Comparison of ENCODE assay signal across 20 cellular contexts in the genomic region with DNA sequence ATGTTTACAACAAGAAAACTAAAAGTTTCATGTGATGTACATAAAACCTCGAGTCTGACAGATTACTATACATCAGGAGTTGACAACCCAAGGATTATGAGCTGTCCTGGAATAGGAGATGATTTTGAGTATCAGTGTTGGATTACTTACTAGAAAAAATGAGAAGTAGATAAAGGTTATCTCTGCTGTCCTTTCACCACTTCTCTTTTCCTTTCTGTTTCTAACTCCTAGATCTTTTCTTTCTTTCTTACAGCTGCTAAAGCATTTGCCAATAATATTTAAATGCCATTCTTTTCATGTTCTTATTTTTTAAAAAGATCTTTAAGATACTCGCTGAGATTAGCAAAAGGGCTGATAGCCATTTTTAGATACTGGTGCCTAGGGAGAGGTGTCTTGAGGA. TPM values are rescaled to one million over a fixed set of nuclear protein-coding genes. Genes with fewer than 3 reads are reported as not detected.
DNase-seq lines count a peak whose midpoint lies in the region; ATAC-seq and TF ChIP-seq lines count a peak whose summit lies in the region.
"Had no signal": no experiment of that assay in that cellular context is flagged by ENCODE, and none has a peak within 500 bp of the region (broad histone marks: within the 10 kb centered on the region; RNA-seq: fewer than 3 reads in every experiment).

No MANE protein-coding gene starts in this region.

- H3K36me3 Mint-ChIP-seq in activated T-helper 17 cell treated with anti-CD3 and anti-CD28 coated beads, Interleukin-2, amount 50 U/mL, for 72 hours (ENCODE audit: low read depth), result peaks cover 45% of the 10 kb centered on the region
- H3K36me3 Mint-ChIP-seq in stimulated activated naive B cell treated with anti-CD40 and anti-IgM and Interleukin-4, amounts not matched to agents 10 μg/mL and 1 μg/mL and 100 μg/mL, for 72 hours, result peaks cover 5 to 13% of the 10 kb centered on the region in 2 donors
- peaks cover 26% of the 10 kb centered on the region for H3K36me3 Mint-ChIP-seq in activated CD4-positive, alpha-beta T cell treated with anti-CD3 and anti-CD28 coated beads, Interleukin-2, amount 10 ng/mL, durations not matched to agents 24 days and 14 days (ENCODE audit: low read depth)
- peaks cover 21% of the 10 kb centered on the region for H3K36me3 Mint-ChIP-seq in activated CD4-positive, alpha-beta memory T cell treated with anti-CD3 and anti-CD28 coated beads, Interleukin-2, amount 10 ng/mL, durations not matched to agents 7 days and 5 days (ENCODE audit: low read depth)

- H3K9me3 ChIP-seq in HEK293 (ENCODE audit: control insufficient read depth, insufficient read depth, low read depth, low read length), result no peaks in the 10 kb centered on the region
- H3K9me3 ChIP-seq: MG63, SJSA1 had no signal

- TF ChIP-seq CTCF in HEK293 (tag by site-specific recombination; IDR thresholded peaks at IDR 0.05), result no peak

- no peak overlapping the region for H3K4me3 Mint-ChIP-seq in activated T-helper 17 cell treated with anti-CD3 and anti-CD28 coated beads, Interleukin-2, amount 50 U/mL, for 72 hours
- no peak overlapping the region for H3K4me3 Mint-ChIP-seq in stimulated activated naive B cell treated with anti-CD40 and anti-IgM and Interleukin-4, amounts not matched to agents 10 μg/mL and 1 μg/mL and 100 μg/mL, for 72 hours
- no peak overlapping the region for H3K4me3 Mint-ChIP-seq in activated CD4-positive, alpha-beta T cell treated with anti-CD3 and anti-CD28 coated beads, Interleukin-2, amount 10 ng/mL, durations not matched to agents 24 days and 14 days
- H3K4me3 Mint-ChIP-seq in activated CD4-positive, alpha-beta memory T cell treated with anti-CD3 and anti-CD28 coated beads, Interleukin-2, amount 10 ng/mL, durations not matched to agents 7 days and 5 days, result no peak overlapping the region
- H3K4me3 Mint-ChIP-seq: CD8-positive, alpha-beta T cell; GM23338 had no signal

- CTCF ChIA-PET in HEK293 (lab: Yijun Ruan, JAX), result interaction anchor here (1.0 kb wide), 1 partner anchor 65 kb away, joined by 3 read pairs; no protein-coding TSS in a partner anchor
- CTCF ChIA-PET in activated CD4-positive, alpha-beta memory T cell treated with anti-CD3 and anti-CD28 coated beads, Interleukin-2, amount 10 ng/mL, durations not matched to agents 7 days and 5 days (lab: Charles Lee), result interaction anchor here (0.6 kb wide), 1 partner anchor 62 kb away, joined by 3 read pairs; no protein-coding TSS in a partner anchor

- H3K27me3 Mint-ChIP-seq in activated T-helper 17 cell treated with anti-CD3 and anti-CD28 coated beads, Interleukin-2, amount 50 U/mL, for 72 hours, result no peaks in the 10 kb centered on the region
- H3K27me3 Mint-ChIP-seq in stimulated activated naive B cell treated with anti-CD40 and anti-IgM and Interleukin-4, amounts not matched to agents 10 μg/mL and 1 μg/mL and 100 μg/mL, for 72 hours, result no peaks in the 10 kb centered on the region
- H3K27me3 Mint-ChIP-seq in activated CD4-positive, alpha-beta T cell treated with anti-CD3 and anti-CD28 coated beads, Interleukin-2, amount 10 ng/mL, durations not matched to agents 24 days and 14 days, result no peaks in the 10 kb centered on the region
- no peaks in the 10 kb centered on the region for H3K27me3 Mint-ChIP-seq in activated CD4-positive, alpha-beta memory T cell treated with anti-CD3 and anti-CD28 coated beads, Interleukin-2, amount 10 ng/mL, durations not matched to agents 7 days and 5 days

- no peak overlapping the region for H3K27ac ChIP-seq in HEK293 (ENCODE audit: extremely low read depth, low read depth, low read length)
- H3K27ac ChIP-seq: PC-9, SJSA1 had no signal

- POLR2A ChIA-PET in HEK293 (lab: Yijun Ruan, JAX), result no interaction called here
- POLR2A ChIA-PET in activated CD4-positive, alpha-beta memory T cell treated with anti-CD3 and anti-CD28 coated beads, Interleukin-2, amount 10 ng/mL, durations not matched to agents 7 days and 5 days (lab: Charles Lee), result interaction anchor here (1.0 kb wide), 1 partner anchor 18 kb away, joined by 3 read pairs; no protein-coding TSS in a partner anchor

- peak overlapping the region; percentile 63 for H3K27ac Mint-ChIP-seq in activated T-helper 17 cell treated with anti-CD3 and anti-CD28 coated beads, Interleukin-2, amount 50 U/mL, for 72 hours
- no peak overlapping the region for H3K27ac Mint-ChIP-seq in stimulated activated naive B cell treated with anti-CD40 and anti-IgM and Interleukin-4, amounts not matched to agents 10 μg/mL and 1 μg/mL and 100 μg/mL, for 72 hours
- H3K27ac Mint-ChIP-seq in activated CD4-positive, alpha-beta T cell treated with anti-CD3 and anti-CD28 coated beads, Interleukin-2, amount 10 ng/mL, durations not matched to agents 24 days and 14 days, result no peak overlapping the region
- H3K27ac Mint-ChIP-seq in activated CD4-positive, alpha-beta memory T cell treated with anti-CD3 and anti-CD28 coated beads, Interleukin-2, amount 10 ng/mL, durations not matched to agents 7 days and 5 days, result no peak overlapping the region
- H3K27ac Mint-ChIP-seq: CD8-positive, alpha-beta T cell; GM23338 had no signal

- H3K4me1 ChIP-seq in HEK293 (ENCODE audit: control insufficient read depth, insufficient read depth, low read length), result peaks cover 12% of the 10 kb centered on the region
- H3K4me1 ChIP-seq: SJSA1 had no signal

- H3K4me1 Mint-ChIP-seq in activated T-helper 17 cell treated with anti-CD3 and anti-CD28 coated beads, Interleukin-2, amount 50 U/mL, for 72 hours, result peaks cover 11% of the 10 kb centered on the region
- H3K4me1 Mint-ChIP-seq in stimulated activated naive B cell treated with anti-CD40 and anti-IgM and Interleukin-4, amounts not matched to agents 10 μg/mL and 1 μg/mL and 100 μg/mL, for 72 hours, result peaks cover 24 to 47% of the 10 kb centered on the region in 2 donors
- H3K4me1 Mint-ChIP-seq in activated CD4-positive, alpha-beta T cell treated with anti-CD3 and anti-CD28 coated beads, Interleukin-2, amount 10 ng/mL, durations not matched to agents 24 days and 14 days, result peaks cover 18% of the 10 kb centered on the region
- peaks cover 8% of the 10 kb centered on the region for H3K4me1 Mint-ChIP-seq in activated CD4-positive, alpha-beta memory T cell treated with anti-CD3 and anti-CD28 coated beads, Interleukin-2, amount 10 ng/mL, durations not matched to agents 7 days and 5 days

- peak; percentile 29 for DNase-seq in MV-4-11 (lab: John Stamatoyannopoulos, UW)
- no peak for DNase-seq in stimulated activated naive B cell treated with anti-CD40 and anti-IgM and Interleukin-4, amounts not matched to agents 10 μg/mL and 1 μg/mL and 100 μg/mL, for 72 hours
- DNase-seq in activated CD4-positive, alpha-beta T cell treated with anti-CD3 and anti-CD28 coated beads, Interleukin-2, amount 10 ng/mL, durations not matched to agents 24 days and 14 days, result no peak
- no peak for DNase-seq in activated CD4-positive, alpha-beta memory T cell treated with anti-CD3 and anti-CD28 coated beads, Interleukin-2, amount 10 ng/mL, durations not matched to agents 7 days and 5 days
- DNase-seq: CD8-positive, alpha-beta T cell; DMS79; MG63; NCI-H187; NCI-H446; NCI-H69; PC-9; SW 1271 had no signal

- no peaks in the 10 kb centered on the region for H3K9me3 Mint-ChIP-seq in activated T-helper 17 cell treated with anti-CD3 and anti-CD28 coated beads, Interleukin-2, amount 50 U/mL, for 72 hours
- H3K9me3 Mint-ChIP-seq in stimulated activated naive B cell treated with anti-CD40 and anti-IgM and Interleukin-4, amounts not matched to agents 10 μg/mL and 1 μg/mL and 100 μg/mL, for 72 hours, result no peaks in the 10 kb centered on the region
- H3K9me3 Mint-ChIP-seq in activated CD4-positive, alpha-beta T cell treated with anti-CD3 and anti-CD28 coated beads, Interleukin-2, amount 10 ng/mL, durations not matched to agents 24 days and 14 days, result no peaks in the 10 kb centered on the region
- no peaks in the 10 kb centered on the region for H3K9me3 Mint-ChIP-seq in activated CD4-positive, alpha-beta memory T cell treated with anti-CD3 and anti-CD28 coated beads, Interleukin-2, amount 10 ng/mL, durations not matched to agents 7 days and 5 days
- H3K9me3 Mint-ChIP-seq: CD8-positive, alpha-beta T cell; GM23338 had no signal

- intact Hi-C loops in activated CD4-positive, alpha-beta T cell treated with anti-CD3 and anti-CD28 coated beads, Interleukin-2, amount 10 ng/mL, durations not matched to agents 24 days and 14 days (cut with micrococcal nuclease), result no loop called here

- no peak overlapping the region for H3K4me3 ChIP-seq in HEK293 (ENCODE audit: low read depth, low read length)
- H3K4me3 ChIP-seq: GM12878, GM23338, MG63, PC-9, SJSA1 had no signal

- peaks cover 13 to 22% of the 10 kb centered on the region in 2 experiments for H3K36me3 ChIP-seq in HEK293 (ENCODE audit: control insufficient read depth in 2 of 2, insufficient read depth in 1 of 2, low read length in 2 of 2)

- ATAC-seq in activated T-helper 17 cell treated with anti-CD3 and anti-CD28 coated beads, Interleukin-2, amount 50 U/mL, for 72 hours (replicated peaks), result no peak
- ATAC-seq in stimulated activated naive B cell treated with anti-CD40 and anti-IgM and Interleukin-4, amounts not matched to agents 10 μg/mL and 1 μg/mL and 100 μg/mL, for 72 hours (replicated peaks), result peak; percentile 23 to 63
- ATAC-seq in GM18861 (IDR thresholded peaks at IDR 0.05; ENCODE audit: unreplicated experiment), result no peak
- ATAC-seq: CD8-positive, alpha-beta T cell; GM12878; GM23338; HCT116; HepG2 had no signal

TF ChIP-seq in HEK293, 187 proteins besides CTCF, POLR2A, EP300 and RAD21 (continues in another document):
- peak; percentile 84 for TF ChIP-seq PRDM1 (tag by site-specific recombination; IDR thresholded peaks at IDR 0.05)

RNA-seq across cellular contexts. Expression of a gene that starts 14.8 kb away (rescaled TPM):
- 10 to 100 TPM; 20.7 to 21.7 TPM for total RNA-seq in activated T-helper 17 cell treated with anti-CD3 and anti-CD28 coated beads, Interleukin-2, amount 50 U/mL, for 72 hours
- 28.9 and 33.2 TPM in 2 replicates for total RNA-seq in activated CD4-positive, alpha-beta T cell treated with anti-CD3 and anti-CD28 coated beads, Interleukin-2, amount 10 ng/mL, durations not matched to agents 24 days and 14 days
- total RNA-seq in activated CD4-positive, alpha-beta memory T cell treated with anti-CD3 and anti-CD28 coated beads, Interleukin-2, amount 10 ng/mL, durations not matched to agents 7 days and 5 days, result 10 to 100 TPM; 18.8 to 23.3 TPM

RNA-seq across cellular contexts. Expression of a gene that starts 35.7 kb away (rescaled TPM):
- 100 to 1,000 TPM in 1 of 2 donors, 10 to 100 TPM in 1; 90.3 to 147 TPM for total RNA-seq in activated T-helper 17 cell treated with anti-CD3 and anti-CD28 coated beads, Interleukin-2, amount 50 U/mL, for 72 hours
- 152 and 154 TPM in 2 replicates for total RNA-seq in activated CD4-positive, alpha-beta T cell treated with anti-CD3 and anti-CD28 coated beads, Interleukin-2, amount 10 ng/mL, durations not matched to agents 24 days and 14 days
- total RNA-seq in activated CD4-positive, alpha-beta memory T cell treated with anti-CD3 and anti-CD28 coated beads, Interleukin-2, amount 10 ng/mL, durations not matched to agents 7 days and 5 days, result 100 to 1,000 TPM; 105 to 120 TPM

Comparison
In these comparisons a context has a peak if more than half of its experiments do, and no peak if none do; other contexts are left out.
1. ATAC-seq: peak in stimulated activated naive B cell treated with anti-CD40 and anti-IgM and Interleukin-4, amounts not matched to agents 10 μg/mL and 1 μg/mL and 100 μg/mL, for 72 hours (2 of 2); none in activated T-helper 17 cell treated with anti-CD3 and anti-CD28 coated beads, Interleukin-2, amount 50 U/mL, for 72 hours (single experiment) and GM18861 (single experiment).